Comparison of ENCODE assay signal across 8 cellular contexts in genomic region chr11:19777342-19778102, GRCh38.
DNase-seq lines count a peak whose midpoint lies in the region; ATAC-seq lines count a peak whose summit lies in the region.

No MANE protein-coding gene starts in this region.

- H3K9me3 ChIP-seq in mesodermal cell (ENCODE audit: control insufficient read depth, low read length) (peaks cover 6% of the 10 kb centered on the region), aorta (ENCODE audit: control insufficient read depth, low read length) (no peaks in the 10 kb centered on the region)

- WGBS in mesodermal cell (ENCODE audit: insufficient coverage in 2 of 2), 2 experiments: 0% methylated on average over 18 to 19 of the region's 33 CpGs
- WGBS in aorta, 2 donors: 4 to 5% methylated on average over 33 of the region's 33 CpGs

- H3K27ac ChIP-seq in mesodermal cell (ENCODE audit: low read depth, low read length, severe bottlenecking) (peak overlapping the region; percentile 29), aorta (ENCODE audit: low read depth in 1 of 2, low read length in 2 of 2) (peak overlapping the region; percentile 4 to 37)

- intact Hi-C loops in aorta (cut with DNase I): no loop called here

- DNase-seq in NCI-H1092 treated with DMSO at 0.1 percent for 48 hours (lab: John Stamatoyannopoulos, UW) (peak; percentile 30), NCI-H1092 (lab: John Stamatoyannopoulos, UW) (no peak), HuH-7 (ENCODE audit: low spot score) (peak; percentile 51), dermis blood vessel endothelial cell (peak; percentile 90), aorta (no peak), T-helper 9 cell (no peak)

- peak overlapping the region; percentile 54 for H3K4me3 ChIP-seq in mesodermal cell (ENCODE audit: extremely low read depth, insufficient read depth, low read length, poor library complexity, severe bottlenecking)
- peak overlapping the region; percentile 19 to 66 for H3K4me3 ChIP-seq in aorta (ENCODE audit: low read length in 2 of 2)

- H3K4me1 ChIP-seq in mesodermal cell (ENCODE audit: control insufficient read depth, insufficient read depth, low read length, poor library complexity, severe bottlenecking) (peaks cover 17% of the 10 kb centered on the region), aorta (ENCODE audit: control insufficient read depth in 1 of 2, insufficient read depth in 2 of 2, low read length in 2 of 2) (peaks cover 6 to 17% of the 10 kb centered on the region in 2 donors)

- H3K27me3 ChIP-seq in aorta (ENCODE audit: control insufficient read depth in 1 of 2, insufficient read depth in 2 of 2, low read length in 1 of 2): no peaks in the 10 kb centered on the region

- ATAC-seq in GM21576 (IDR thresholded peaks at IDR 0.05; ENCODE audit: unreplicated experiment): peak; percentile 70
- no peak for ATAC-seq in aorta (ENCODE audit: low FRiP score)

- no peaks in the 10 kb centered on the region for H3K36me3 ChIP-seq in mesodermal cell (ENCODE audit: control insufficient read depth, insufficient read depth, low read length)
- H3K36me3 ChIP-seq in aorta (ENCODE audit: control insufficient read depth in 1 of 2, insufficient read depth in 2 of 2, low read length in 1 of 2): peaks cover 0 to 2% of the 10 kb centered on the region in 2 donors

Comparison
In these comparisons a context has a peak if more than half of its experiments do, and no peak if none do; other contexts are left out.
1. DNase-seq: peak in NCI-H1092 treated with DMSO at 0.1 percent for 48 hours (single experiment), HuH-7 (single experiment) and dermis blood vessel endothelial cell (single experiment); none in NCI-H1092 (single experiment), aorta (0 of 2) and T-helper 9 cell (single experiment).